Comparison of ENCODE assay signal across 2 cellular contexts in genomic region chr10:54130394-54130793, GRCh38.
TF ChIP-seq lines count a peak whose summit lies in the region.

No MANE protein-coding gene starts in this region.

TF ChIP-seq in GM23338, 12 proteins besides CTCF, POLR2A, EP300 and RAD21:
- TF ChIP-seq ZNF331 (CRISPR knock-in tag; IDR thresholded peaks at IDR 0.05; ENCODE audit: low read depth) (no peak), EZH2 (IDR thresholded peaks at IDR 0.05; ENCODE audit: low read depth, unreplicated experiment) (no peak), ZNF114 (CRISPR knock-in tag; IDR thresholded peaks at IDR 0.05) (no peak), ETS1 (IDR thresholded peaks at IDR 0.05) (no peak), ZNF462 (CRISPR knock-in tag; IDR thresholded peaks at IDR 0.05) (no peak), JUNB (IDR thresholded peaks at IDR 0.05; ENCODE audit: unreplicated experiment) (no peak), POLR2AphosphoS5 (IDR thresholded peaks at IDR 0.05; ENCODE audit: low read depth) (no peak), CREB1 (CRISPR knock-in tag; IDR thresholded peaks at IDR 0.05; ENCODE audit: low read depth) (no peak), NANOG (IDR thresholded peaks at IDR 0.05; ENCODE audit: borderline replicate concordance) (no peak)

TF ChIP-seq in GM12878, 131 proteins besides CTCF, POLR2A, EP300 and RAD21:
- 0 out of 2 replicates have a peak, but pooled peaks have one; percentile 26 for TF ChIP-seq DPF2 (IDR thresholded peaks at IDR 0.05)
- 0 out of 2 replicates have a peak, but pooled peaks have one; percentile 23 for TF ChIP-seq IKZF1 (conservative IDR thresholded peaks at IDR 0.05)
- no peak for TF ChIP-seq USF1 (IDR thresholded peaks at IDR 0.05; ENCODE audit: borderline replicate concordance, extremely low read length, insufficient read depth, low read depth, low read length)
- peak; percentile 36; the same call in 1 of the 2 replicates for TF ChIP-seq MTA2 (IDR thresholded peaks at IDR 0.05; ENCODE audit: low read depth)
- TF ChIP-seq ZNF687 (IDR thresholded peaks at IDR 0.05) = peak; percentile 53; the same call in 1 of the 2 replicates
- no peak for TF ChIP-seq ZNF622 (IDR thresholded peaks at IDR 0.05)
- TF ChIP-seq ZNF24 (IDR thresholded peaks at IDR 0.05) = peak; percentile 93
- TF ChIP-seq RCOR1 (conservative IDR thresholded peaks at IDR 0.05; ENCODE audit: low read depth, low read length) = no peak
- TF ChIP-seq IKZF2 (IDR thresholded peaks at IDR 0.05) = 0 out of 4 replicates have a peak, but pooled peaks of 1 of the 2 experiments have one; percentile 21
- TF ChIP-seq SPI1 (IDR thresholded peaks at IDR 0.05; ENCODE audit: borderline replicate concordance, insufficient read depth, low read depth, low read length) = peak; percentile 84; the same call in 1 of the 2 replicates
- TF ChIP-seq TCF7 (IDR thresholded peaks at IDR 0.05; ENCODE audit: borderline replicate concordance) = 0 out of 2 replicates have a peak, but pooled peaks have one; percentile 44
- peak in 1 of 2 experiments; percentile 33; a peak in 1 of 4 replicates for TF ChIP-seq SRF (IDR thresholded peaks at IDR 0.05; ENCODE audit: low read depth in 2 of 2, low read length in 2 of 2)
TF ChIP-seq in GM12878: peak in this region for 9.
